ENCODE assay signal across 3 cellular contexts in the genomic region with DNA sequence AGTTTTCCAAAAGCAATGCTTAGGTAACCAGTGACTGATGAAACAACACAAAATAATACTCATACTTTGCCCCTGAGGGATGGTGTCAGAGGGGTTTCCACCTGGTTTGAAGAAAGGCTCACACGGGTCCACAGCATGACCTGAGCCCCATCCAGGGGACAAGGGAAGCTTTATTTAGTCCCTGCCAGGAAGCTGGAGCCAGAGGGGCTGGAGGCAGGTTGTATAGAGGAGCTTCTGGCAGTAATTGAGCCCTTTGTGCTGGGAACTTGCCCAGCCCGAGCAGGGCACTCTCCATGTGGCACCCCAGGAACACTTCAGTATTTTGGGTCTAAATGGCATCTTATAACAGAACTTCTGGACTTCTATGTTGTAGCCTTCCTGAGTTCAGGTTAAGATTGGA. TPM values are rescaled to one million over a fixed set of nuclear protein-coding genes. Genes with fewer than 3 reads are reported as not detected.
"Had no signal": no experiment of that assay in that cellular context is flagged by ENCODE, and none has a peak within 500 bp of the region (broad histone marks: within the 10 kb centered on the region; RNA-seq: fewer than 3 reads in every experiment).

No MANE protein-coding gene starts in this region.

- H3K4me3 ChIP-seq: GM23338 had no signal

- H3K4me1 Mint-ChIP-seq: GM23338, H9 had no signal

- H3K4me3 Mint-ChIP-seq: GM23338, H9 had no signal

- H3K27ac Mint-ChIP-seq: GM23338, H9 had no signal

- H3K9me3 Mint-ChIP-seq: GM23338, H9 had no signal

RNA-seq across cellular contexts. Expression of gene EPHB1, which starts 39.2 kb away (rescaled TPM):
- total RNA-seq: HT-29 had no signal
